8 cellular contexts compared by ENCODE assay signal in genomic region chrX:52958113-52959010, GRCh38. TPM values are rescaled to one million over a fixed set of nuclear protein-coding genes. Genes with fewer than 3 reads are reported as not detected.
DNase-seq lines count a peak whose midpoint lies in the region; ATAC-seq, FAIRE-seq and TF ChIP-seq lines count a peak whose summit lies in the region.
"Not testable (repeated sequence)": the region's sequence is repeated elsewhere in the genome, so short reads cannot be mapped to it uniquely, and the experiment has no call there.

TSS of gene FAM156A (minus strand) at chrX:52958518. CDS start at chrX:52948588, 9,930 bp downstream.

- POLR2A ChIA-PET in CD8-positive, alpha-beta memory T cell (lab: Charles Lee); activated B cell treated with CpG ODN at 0.5 μM for 24 hours (lab: Charles Lee): not testable (repeated sequence)

- not testable (repeated sequence) for H3K36me3 ChIP-seq in CD8-positive, alpha-beta memory T cell (ENCODE audit: insufficient read depth, low read length); right lobe of liver

- not testable (repeated sequence) for H3K4me1 ChIP-seq in CD8-positive, alpha-beta memory T cell (ENCODE audit: insufficient read depth, low read length); right lobe of liver

- not testable (repeated sequence) for H3K4me3 ChIP-seq in CD8-positive, alpha-beta memory T cell (ENCODE audit: low read length); right lobe of liver

- intact Hi-C loops in activated B cell treated with CpG ODN at 0.5 μM for 24 hours (cut with micrococcal nuclease); right lobe of liver (cut with DNase I): not testable (repeated sequence)

- not testable (repeated sequence) for H3K27me3 Mint-ChIP-seq in CD8-positive, alpha-beta memory T cell; activated B cell treated with CpG ODN at 0.5 μM for 24 hours

- ATAC-seq in GM19328 (IDR thresholded peaks at IDR 0.05; ENCODE audit: unreplicated experiment) = peak; percentile 78
- peak; percentile 84 for ATAC-seq in HG02588 (IDR thresholded peaks at IDR 0.05; ENCODE audit: unreplicated experiment)
- ATAC-seq in HG03342 (IDR thresholded peaks at IDR 0.05; ENCODE audit: unreplicated experiment) = peak; percentile 74
- peak; percentile 85 for ATAC-seq in activated B cell treated with CpG ODN at 0.5 μM for 24 hours (ENCODE audit: low read depth)
- peak; percentile 88 to 94 (median 92) for ATAC-seq in right lobe of liver
- peak; percentile 93 for ATAC-seq in stimulated activated effector memory CD8-positive, alpha-beta T cell treated with anti-CD3 and anti-CD28 coated beads, Interleukin-12 subunit alpha, Interleukin-12 subunit beta, amount 100 ng/mL, for 72 hours

- not testable (repeated sequence) for H3K27ac Mint-ChIP-seq in CD8-positive, alpha-beta memory T cell; activated B cell treated with CpG ODN at 0.5 μM for 24 hours; stimulated activated effector memory CD8-positive, alpha-beta T cell treated with anti-CD3 and anti-CD28 coated beads, Interleukin-12 subunit alpha, Interleukin-12 subunit beta, amount 100 ng/mL, for 72 hours

- H3K27ac ChIP-seq in CD8-positive, alpha-beta memory T cell (ENCODE audit: low read depth, low read length); right lobe of liver: not testable (repeated sequence)

- peak; percentile 99 for FAIRE-seq in colon (lab: Jason Lieb, UNC)

- WGBS in right lobe of liver (ENCODE audit: insufficient coverage, low coverage, low lambda C conversion rate, missing lambda C conversion rate) = no CpG with 5 or more reads among the region's 91 CpGs

- TF ChIP-seq CTCF in activated B cell treated with CpG ODN at 0.5 μM for 24 hours (IDR thresholded peaks at IDR 0.05); right lobe of liver (IDR thresholded peaks at IDR 0.05): not testable (repeated sequence)

- H3K9me3 Mint-ChIP-seq in CD8-positive, alpha-beta memory T cell; activated B cell treated with CpG ODN at 0.5 μM for 24 hours; stimulated activated effector memory CD8-positive, alpha-beta T cell treated with anti-CD3 and anti-CD28 coated beads, Interleukin-12 subunit alpha, Interleukin-12 subunit beta, amount 100 ng/mL, for 72 hours: not testable (repeated sequence)

- not testable (repeated sequence) for H3K9me3 ChIP-seq in CD8-positive, alpha-beta memory T cell (ENCODE audit: low read length); right lobe of liver

- not testable (repeated sequence) for TF ChIP-seq POLR2A in right lobe of liver (IDR thresholded peaks at IDR 0.05)

- not testable (repeated sequence) for H3K27me3 ChIP-seq in CD8-positive, alpha-beta memory T cell (ENCODE audit: insufficient read depth, low read length, poor library complexity, severe bottlenecking); right lobe of liver

- not testable (repeated sequence) for H3K4me1 Mint-ChIP-seq in CD8-positive, alpha-beta memory T cell; activated B cell treated with CpG ODN at 0.5 μM for 24 hours; stimulated activated effector memory CD8-positive, alpha-beta T cell treated with anti-CD3 and anti-CD28 coated beads, Interleukin-12 subunit alpha, Interleukin-12 subunit beta, amount 100 ng/mL, for 72 hours

- DNase-seq in CD8-positive, alpha-beta memory T cell; activated B cell treated with CpG ODN at 0.5 μM for 24 hours; right lobe of liver; stimulated activated effector memory CD8-positive, alpha-beta T cell treated with anti-CD3 and anti-CD28 coated beads, Interleukin-12 subunit alpha, Interleukin-12 subunit beta, amount 100 ng/mL, for 72 hours (ENCODE audit: low spot score in 2 of 2): not testable (repeated sequence)

- CTCF ChIA-PET in CD8-positive, alpha-beta memory T cell (lab: Charles Lee); activated B cell treated with CpG ODN at 0.5 μM for 24 hours (lab: Charles Lee): not testable (repeated sequence)

- H3K4me3 Mint-ChIP-seq in CD8-positive, alpha-beta memory T cell; activated B cell treated with CpG ODN at 0.5 μM for 24 hours; stimulated activated effector memory CD8-positive, alpha-beta T cell treated with anti-CD3 and anti-CD28 coated beads, Interleukin-12 subunit alpha, Interleukin-12 subunit beta, amount 100 ng/mL, for 72 hours: not testable (repeated sequence)

- H3K36me3 Mint-ChIP-seq in CD8-positive, alpha-beta memory T cell; activated B cell treated with CpG ODN at 0.5 μM for 24 hours (ENCODE audit: low read depth); stimulated activated effector memory CD8-positive, alpha-beta T cell treated with anti-CD3 and anti-CD28 coated beads, Interleukin-12 subunit alpha, Interleukin-12 subunit beta, amount 100 ng/mL, for 72 hours: not testable (repeated sequence)

RNA-seq across cellular contexts. Expression of gene FAM156A, which starts in this region (rescaled TPM):
- 10 to 100 TPM; 18.1 to 18.5 TPM for total RNA-seq in CD8-positive, alpha-beta memory T cell
- 4.2 TPM for polyA plus RNA-seq in CD8-positive, alpha-beta memory T cell
- total RNA-seq in activated B cell treated with CpG ODN at 0.5 μM for 24 hours = 18.5 and 21.6 TPM in 2 replicates
- total RNA-seq in right lobe of liver = 1 to 10 TPM; 4.5 to 9.7 (median 6.7) TPM
